In the genomic region with DNA sequence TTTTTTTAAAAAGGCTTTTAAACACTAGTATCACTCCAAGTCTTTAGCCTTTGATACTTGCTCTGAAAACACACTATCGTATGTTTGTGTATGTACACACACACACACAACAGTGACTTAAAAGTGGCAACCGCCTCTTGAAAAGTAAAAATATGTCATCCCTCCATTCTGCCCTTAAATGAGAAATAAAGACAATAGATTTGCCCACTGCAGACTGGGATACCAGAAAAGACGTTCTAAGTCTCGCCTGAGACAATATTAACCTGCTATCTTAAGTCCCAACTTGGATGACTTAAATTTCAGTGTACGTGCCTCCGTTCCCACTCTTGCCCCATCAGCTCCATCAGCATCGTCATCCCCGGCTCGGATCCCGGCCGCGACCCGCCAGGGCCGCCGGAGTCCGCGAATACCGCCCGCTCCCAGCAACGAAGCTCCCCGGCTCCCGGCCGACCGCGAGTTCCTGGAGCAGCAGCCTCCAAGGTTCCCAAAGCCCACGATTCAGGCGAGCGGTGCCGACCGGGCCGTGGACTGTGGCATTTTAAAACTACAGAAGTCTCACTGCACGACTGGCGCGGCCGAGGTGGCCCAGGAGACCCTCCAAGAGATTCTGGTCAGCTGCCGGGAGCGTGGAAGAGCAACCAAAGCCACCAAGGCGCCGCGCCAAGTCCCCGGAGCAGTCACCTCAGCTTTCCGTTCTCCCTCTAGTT, we compare ENCODE assay signal across 8 cellular contexts. TPM values are rescaled to one million over a fixed set of nuclear protein-coding genes. Genes with fewer than 3 reads are reported as not detected.
DNase-seq lines count a peak whose midpoint lies in the region; ATAC-seq, FAIRE-seq and TF ChIP-seq lines count a peak whose summit lies in the region.

No MANE protein-coding gene starts in this region.

- POLR2A ChIA-PET in activated CD4-positive, alpha-beta memory T cell treated with anti-CD3 and anti-CD28 coated beads, Interleukin-2, amount 10 ng/mL, durations not matched to agents 7 days and 5 days (lab: Charles Lee) = interaction anchor here (0.6 to 9.9 kb wide), 23 partner anchors 9 to 1490 kb away, joined by 3 to 172 read pairs (median 4); partner anchors contain the start of genes ANO6, SCAF11 and SLC38A1
- POLR2A ChIA-PET in endothelial cell of umbilical vein (lab: Charles Lee) = interaction anchor here (0.6 to 1.7 kb wide), 2 partner anchors 183 to 516 kb away, joined by 4 to 6 read pairs; no protein-coding TSS in a partner anchor

- H3K9ac ChIP-seq in endothelial cell of umbilical vein (replicated peaks; ENCODE audit: extremely low read depth, insufficient read depth, low read length) = peak overlapping the region; percentile 93

- intact Hi-C loops in endothelial cell of umbilical vein (cut with micrococcal nuclease) = loop anchor here (1.0 to 2.0 kb wide), 6 partner anchors 88 to 596 kb away; no protein-coding TSS in a partner anchor
- intact Hi-C loops in mucosa of descending colon (cut with DNase I, micrococcal nuclease) = loop anchor here in 1 of 2 donors (10.0 kb wide), 1 partner anchor 182 kb away; no protein-coding TSS in a partner anchor

- TF ChIP-seq POLR2A in endothelial cell of umbilical vein (IDR thresholded peaks at IDR 0.05; ENCODE audit: low read depth, low read length) = no peak

- no peaks in the 10 kb centered on the region for H3K27me3 ChIP-seq in endothelial cell of umbilical vein (ENCODE audit: control insufficient read depth in 2 of 2, insufficient read depth in 2 of 2, low read length in 2 of 2)

- DNase-seq in DMS53 treated with DMSO at 0.1 percent for 48 hours (lab: John Stamatoyannopoulos, UW; ENCODE audit: unreplicated experiment) (peak; percentile 80), M059J (ENCODE audit: low read depth) (peak; percentile 48), endothelial cell of umbilical vein (ENCODE audit: low read depth, low spot score) (no peak), mucosa of descending colon (peak; percentile 67 to 78 (median 77)), stromal cell of bone marrow (ENCODE audit: low read depth) (peak; percentile 16)
- DNase-seq in activated CD4-positive, alpha-beta memory T cell treated with anti-CD3 and anti-CD28 coated beads, Interleukin-2, amount 10 ng/mL, durations not matched to agents 7 days and 5 days = no peak

- BruUV-seq in endothelial cell of umbilical vein (replicated peaks; lab: Mats Ljungman, UMichigan) = TSS peak; percentile 29

- peaks cover 28% of the 10 kb centered on the region for H3K36me3 Mint-ChIP-seq in activated CD4-positive, alpha-beta memory T cell treated with anti-CD3 and anti-CD28 coated beads, Interleukin-2, amount 10 ng/mL, durations not matched to agents 7 days and 5 days (ENCODE audit: low read depth)

- H3K27me3 Mint-ChIP-seq in activated CD4-positive, alpha-beta memory T cell treated with anti-CD3 and anti-CD28 coated beads, Interleukin-2, amount 10 ng/mL, durations not matched to agents 7 days and 5 days = no peaks in the 10 kb centered on the region

- peaks cover 47% of the 10 kb centered on the region for H3K79me2 ChIP-seq in endothelial cell of umbilical vein (ENCODE audit: control insufficient read depth, insufficient read depth, low read length)

- no peaks in the 10 kb centered on the region for H3K36me3 ChIP-seq in endothelial cell of umbilical vein (ENCODE audit: control insufficient read depth in 2 of 2, extremely low read depth in 1 of 2, insufficient read depth in 2 of 2, low read length in 2 of 2)
- peaks cover 4% of the 10 kb centered on the region for H3K36me3 ChIP-seq in mucosa of descending colon (ENCODE audit: low read depth)

- H3K4me2 ChIP-seq in endothelial cell of umbilical vein (ENCODE audit: insufficient read depth, low read length) = peak overlapping the region; percentile 86

- H3K9me3 ChIP-seq in endothelial cell of umbilical vein (replicated peaks; ENCODE audit: control insufficient read depth, insufficient read depth, low read length) = no peaks in the 10 kb centered on the region
- no peaks in the 10 kb centered on the region for H3K9me3 ChIP-seq in mucosa of descending colon

- TF ChIP-seq CTCF in endothelial cell of umbilical vein (IDR thresholded peaks at IDR 0.05; ENCODE audit: extremely low read depth in 1 of 2, insufficient read depth in 1 of 2, low read depth in 1 of 2, low read length in 2 of 2) = no peak
- TF ChIP-seq CTCF in mucosa of descending colon (IDR thresholded peaks at IDR 0.05) = no peak

- ATAC-seq in mucosa of descending colon (no peak), HG02973 (IDR thresholded peaks at IDR 0.05; ENCODE audit: unreplicated experiment) (no peak), HG02938 (IDR thresholded peaks at IDR 0.05; ENCODE audit: unreplicated experiment) (no peak)

- peak overlapping the region; percentile 100 for H3K27ac Mint-ChIP-seq in activated CD4-positive, alpha-beta memory T cell treated with anti-CD3 and anti-CD28 coated beads, Interleukin-2, amount 10 ng/mL, durations not matched to agents 7 days and 5 days

- peak overlapping the region; percentile 72 for H2AFZ ChIP-seq in endothelial cell of umbilical vein (ENCODE audit: low read depth, low read length)

- peak overlapping the region; percentile 93 for H3K4me3 Mint-ChIP-seq in activated CD4-positive, alpha-beta memory T cell treated with anti-CD3 and anti-CD28 coated beads, Interleukin-2, amount 10 ng/mL, durations not matched to agents 7 days and 5 days

- H3K9me1 ChIP-seq in endothelial cell of umbilical vein (replicated peaks; ENCODE audit: control insufficient read depth, extremely low read depth, insufficient read depth, low read length) = no peaks in the 10 kb centered on the region

- no peaks in the 10 kb centered on the region for H3K9me3 Mint-ChIP-seq in activated CD4-positive, alpha-beta memory T cell treated with anti-CD3 and anti-CD28 coated beads, Interleukin-2, amount 10 ng/mL, durations not matched to agents 7 days and 5 days

- H3K4me3 ChIP-seq in endothelial cell of umbilical vein (replicated peaks in 1 of 3; ENCODE audit: insufficient read depth in 1 of 3, low read depth in 1 of 3, low read length in 3 of 3) (peak overlapping the region; percentile 71 to 92 (median 73)), mucosa of descending colon (peak overlapping the region; percentile 78)

- H4K20me1 ChIP-seq in endothelial cell of umbilical vein (replicated peaks; ENCODE audit: control insufficient read depth, extremely low read depth, insufficient read depth, low read length) = no peaks in the 10 kb centered on the region

- peak overlapping the region; percentile 87 for H3K27ac ChIP-seq in endothelial cell of umbilical vein (ENCODE audit: insufficient read depth, low read depth, low read length)

- H3K4me1 ChIP-seq in endothelial cell of umbilical vein (ENCODE audit: control insufficient read depth, extremely low read depth, insufficient read depth, low read length) (peaks cover 18% of the 10 kb centered on the region), mucosa of descending colon (ENCODE audit: low read depth) (no peaks in the 10 kb centered on the region)

- CTCF ChIA-PET in activated CD4-positive, alpha-beta memory T cell treated with anti-CD3 and anti-CD28 coated beads, Interleukin-2, amount 10 ng/mL, durations not matched to agents 7 days and 5 days (lab: Charles Lee) = interaction anchor here (0.7 to 9.1 kb wide), 12 partner anchors 9 to 509 kb away, joined by 3 to 103 read pairs (median 6); no protein-coding TSS in a partner anchor
- CTCF ChIA-PET in endothelial cell of umbilical vein (lab: Charles Lee) = interaction anchor here (0.6 to 11.2 kb wide), 24 partner anchors 10 to 556 kb away, joined by 3 to 337 read pairs (median 5); partner anchors contain the start of genes ANO6 and SCAF11

- dilution Hi-C loops in endothelial cell of umbilical vein (cut with MboI; ENCODE audit: extremely low pct_ligation_motif_present, low sequenced_read_pairs) = no loop called here

- FAIRE-seq in endothelial cell of umbilical vein (lab: Jason Lieb, UNC) = no peak

- H3K4me1 Mint-ChIP-seq in activated CD4-positive, alpha-beta memory T cell treated with anti-CD3 and anti-CD28 coated beads, Interleukin-2, amount 10 ng/mL, durations not matched to agents 7 days and 5 days = peaks cover 23% of the 10 kb centered on the region

TF ChIP-seq in endothelial cell of umbilical vein, 7 proteins besides CTCF, POLR2A, EP300 and RAD21:
- no peak for TF ChIP-seq MYC (IDR thresholded peaks at IDR 0.05; ENCODE audit: low read depth, low read length)
- TF ChIP-seq JUN (IDR thresholded peaks at IDR 0.05; ENCODE audit: borderline replicate concordance, insufficient read depth, insufficient read length, low read depth) = no peak
- no peak for TF ChIP-seq MAX (IDR thresholded peaks at IDR 0.05; ENCODE audit: insufficient read depth, insufficient read length)
- no peak for TF ChIP-seq GATA2 (IDR thresholded peaks at IDR 0.05; ENCODE audit: insufficient read depth, insufficient read length, low read depth, low read length)
- no peak for TF ChIP-seq EZH2 (IDR thresholded peaks at IDR 0.05; ENCODE audit: borderline replicate concordance, low read depth, low read length, severe bottlenecking)
- no peak for TF ChIP-seq POLR2AphosphoS5 (IDR thresholded peaks at IDR 0.05; ENCODE audit: insufficient read depth, low read depth, low read length)
- TF ChIP-seq FOS (IDR thresholded peaks at IDR 0.05; ENCODE audit: borderline replicate concordance, insufficient read depth, low read length) = no peak

RNA-seq across cellular contexts. Expression of gene ARID2, which starts 2.8 kb away (rescaled TPM):
- 8.7 and 11.0 TPM in 2 replicates for total RNA-seq in M059J (2014; rRNA removed; shearing (Covaris generic))
- total RNA-seq in activated CD4-positive, alpha-beta memory T cell treated with anti-CD3 and anti-CD28 coated beads, Interleukin-2, amount 10 ng/mL, durations not matched to agents 7 days and 5 days = 10 to 100 TPM; 39.9 to 43.9 TPM
- total RNA-seq in endothelial cell of umbilical vein (26.7 and 28.9 TPM in 2 replicates), mucosa of descending colon (10 to 100 TPM; 28.9 to 46.4 (median 43.3) TPM)
- 10.8 and 12.2 TPM in 2 replicates for polyA plus RNA-seq in endothelial cell of umbilical vein
- polyA plus RNA-seq in endothelial cell of umbilical vein (2011; cell fraction: cytosol; rRNA removed) = 7.6 and 8.2 TPM in 2 replicates
- polyA plus RNA-seq in endothelial cell of umbilical vein (2011; cell fraction: nucleus; rRNA removed) = 38.1 and 44.3 TPM in 2 replicates
- 7.7 and 9.0 TPM in 2 replicates for polyA plus RNA-seq in endothelial cell of umbilical vein (2012)
- polyA minus RNA-seq in endothelial cell of umbilical vein = 76.5 and 76.8 TPM in 2 replicates
- 33.9 TPM for polyA minus RNA-seq in endothelial cell of umbilical vein (2011; cell fraction: cytosol; rRNA and poly(A)+ RNA removed)
- polyA minus RNA-seq in endothelial cell of umbilical vein (2011; cell fraction: nucleus; rRNA and poly(A)+ RNA removed) = 153 and 244 TPM in 2 replicates

Comparison
In these comparisons a context has a peak if more than half of its experiments do, and no peak if none do; other contexts are left out.
1. DNase-seq: peak in DMS53 treated with DMSO at 0.1 percent for 48 hours (single experiment), M059J (single experiment), mucosa of descending colon (3 of 3) and stromal cell of bone marrow (single experiment); none in activated CD4-positive, alpha-beta memory T cell treated with anti-CD3 and anti-CD28 coated beads, Interleukin-2, amount 10 ng/mL, durations not matched to agents 7 days and 5 days (single experiment) and endothelial cell of umbilical vein (single experiment).